ENCODE assay signal across 12 cellular contexts in the genomic region with DNA sequence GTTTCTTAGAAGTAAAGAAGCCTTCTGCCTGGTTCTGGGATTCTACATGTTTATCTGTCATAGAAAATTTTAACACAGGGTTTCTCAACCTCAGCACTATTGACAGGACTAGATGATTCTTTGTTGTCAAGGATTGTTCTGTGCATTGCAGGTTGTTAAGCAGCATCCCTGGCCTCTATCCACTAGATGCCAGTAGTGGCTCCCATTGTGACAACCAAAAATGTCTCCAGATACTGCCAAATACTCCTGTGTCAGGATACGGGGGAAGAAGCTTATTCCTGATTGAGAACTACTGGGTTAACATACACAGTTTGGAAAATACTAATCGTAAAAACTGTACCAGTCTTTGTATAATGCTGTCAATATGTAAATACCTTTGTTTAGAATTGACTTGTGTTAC.
DNase-seq lines count a peak whose midpoint lies in the region; ATAC-seq and TF ChIP-seq lines count a peak whose summit lies in the region.
"Had no signal": no experiment of that assay in that cellular context is flagged by ENCODE, and none has a peak within 500 bp of the region (broad histone marks: within the 10 kb centered on the region; RNA-seq: fewer than 3 reads in every experiment).

No MANE protein-coding gene starts in this region.

- DNase-seq in RWPE2 (ENCODE audit: low spot score) (no peak), iPS DF 6.9 (ENCODE audit: low read depth, low spot score) (peak; percentile 1), 8988T (no peak)
- DNase-seq in activated naive CD4-positive, alpha-beta T cell treated with Interleukin-2 at 50 U/mL for 16 hours: no peak
- DNase-seq: DMS153, kidney, NCI-H774 had no signal

- no peak overlapping the region for H3K27ac ChIP-seq in C4-2B
- no peak overlapping the region for H3K27ac ChIP-seq in RWPE2 (ENCODE audit: poor library complexity, severe bottlenecking)
- no peak overlapping the region for H3K27ac ChIP-seq in iPS DF 6.9 (ENCODE audit: low read length)
- H3K27ac ChIP-seq: vagina had no signal

- WGBS in iPS DF 6.9 (ENCODE audit: insufficient coverage, insufficient read length): no CpG with 5 or more reads among the region's 2 CpGs

- H3K4me1 ChIP-seq in RWPE2 (ENCODE audit: insufficient read depth, poor library complexity, severe bottlenecking) (no peaks in the 10 kb centered on the region), iPS DF 6.9 (ENCODE audit: control insufficient read depth, insufficient read depth, low read length) (no peaks in the 10 kb centered on the region)
- H3K4me1 ChIP-seq: vagina had no signal

- H3K36me3 ChIP-seq in RWPE2 (ENCODE audit: low read depth) (peaks cover 67% of the 10 kb centered on the region), iPS DF 6.9 (ENCODE audit: control insufficient read depth, insufficient read depth, low read length) (peaks cover 3% of the 10 kb centered on the region; the same call in 1 of the 2 replicates)

- H3K4me3 ChIP-seq in RWPE2 (ENCODE audit: severe bottlenecking) (no peak overlapping the region), iPS DF 6.9 (ENCODE audit: low read length) (no peak overlapping the region)
- H3K4me3 ChIP-seq: vagina had no signal

- TF ChIP-seq CTCF in C4-2B (conservative IDR thresholded peaks at IDR 0.05): peak; percentile 44
- peak; percentile 31 for TF ChIP-seq CTCF in GM12874 (IDR thresholded peaks at IDR 0.05; ENCODE audit: insufficient read depth, low read depth, low read length)
- no peak for TF ChIP-seq CTCF in RWPE2 (IDR thresholded peaks at IDR 0.05; ENCODE audit: poor library complexity, severe bottlenecking)

- no peaks in the 10 kb centered on the region for H3K27me3 ChIP-seq in RWPE2 (ENCODE audit: insufficient read depth, poor library complexity, severe bottlenecking)
- H3K27me3 ChIP-seq in iPS DF 6.9 (ENCODE audit: control insufficient read depth, insufficient read depth, low read length): no peaks in the 10 kb centered on the region
- H3K27me3 ChIP-seq: vagina had no signal

- H3K9me3 ChIP-seq in RWPE2 (ENCODE audit: severe bottlenecking) (no peaks in the 10 kb centered on the region), iPS DF 6.9 (ENCODE audit: control insufficient read depth, insufficient read depth, low read length) (no peaks in the 10 kb centered on the region)
- H3K9me3 ChIP-seq: vagina had no signal

- ATAC-seq in RWPE2 (ENCODE audit: low read depth) (peak; percentile 51; the same call in 1 of the 3 replicates), HG03039 (IDR thresholded peaks at IDR 0.05; ENCODE audit: unreplicated experiment) (no peak), GM21619 (IDR thresholded peaks at IDR 0.05; ENCODE audit: unreplicated experiment) (no peak)
